Comparison of ENCODE assay signal across 2 cellular contexts in the genomic region with DNA sequence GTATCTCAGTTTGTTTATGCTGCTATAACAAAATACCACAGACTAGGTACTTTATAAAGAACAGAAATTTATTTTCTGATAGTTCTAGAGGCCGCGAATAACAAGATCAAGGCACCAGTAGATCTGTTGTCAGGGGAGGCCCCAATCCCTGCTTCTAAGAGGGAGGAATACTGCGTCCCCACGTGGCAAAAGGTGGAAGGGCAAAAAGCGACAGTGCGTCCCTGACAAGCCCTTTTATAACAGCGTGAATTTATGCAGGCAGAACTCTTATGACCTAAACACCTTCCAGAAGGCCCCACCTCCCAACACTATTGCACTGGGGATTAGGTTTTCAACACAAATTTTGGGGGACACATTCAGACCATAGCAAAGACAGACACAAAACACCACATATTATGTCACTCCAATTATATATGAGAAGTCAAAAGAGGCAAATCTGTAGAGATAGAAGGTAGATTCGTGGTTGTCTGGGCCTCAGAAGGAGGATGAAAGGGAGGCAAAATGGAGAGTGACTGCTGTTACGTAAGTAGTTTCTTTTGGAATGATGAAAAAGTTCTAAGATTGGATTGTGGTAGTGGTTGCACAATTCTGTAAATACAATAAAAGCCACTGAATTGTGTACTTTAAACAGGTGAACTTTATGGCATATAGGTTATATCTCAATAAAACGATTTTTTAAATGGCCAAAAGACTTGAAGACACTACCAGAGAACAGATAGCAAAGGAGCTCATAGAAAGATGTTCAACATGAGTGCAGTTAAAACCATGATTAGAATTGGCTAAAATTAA.
TF ChIP-seq lines count a peak whose summit lies in the region.

No MANE protein-coding gene starts in this region.

TF ChIP-seq in HepG2, 621 proteins besides CTCF, POLR2A, EP300 and RAD21:
- TF ChIP-seq ZNF484 (CRISPR knock-in tag; IDR thresholded peaks at IDR 0.05; ENCODE audit: borderline replicate concordance, low read depth) (no peak), CEBPB (IDR thresholded peaks at IDR 0.05; ENCODE audit: borderline replicate concordance, low read depth, low read length) (peak; percentile 40; the same call in 1 of the 2 replicates), CEBPG (CRISPR knock-in tag; IDR thresholded peaks at IDR 0.05) (0 out of 2 replicates have a peak, but pooled peaks have one; percentile 32)

TF ChIP-seq in WTC11, 78 proteins besides CTCF, POLR2A, EP300 and RAD21:
- TF ChIP-seq, protein P1, sequence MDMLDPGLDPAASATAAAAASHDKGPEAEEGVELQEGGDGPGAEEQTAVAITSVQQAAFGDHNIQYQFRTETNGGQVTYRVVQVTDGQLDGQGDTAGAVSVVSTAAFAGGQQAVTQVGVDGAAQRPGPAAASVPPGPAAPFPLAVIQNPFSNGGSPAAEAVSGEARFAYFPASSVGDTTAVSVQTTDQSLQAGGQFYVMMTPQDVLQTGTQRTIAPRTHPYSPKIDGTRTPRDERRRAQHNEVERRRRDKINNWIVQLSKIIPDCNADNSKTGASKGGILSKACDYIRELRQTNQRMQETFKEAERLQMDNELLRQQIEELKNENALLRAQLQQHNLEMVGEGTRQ (CRISPR knock-in tag; IDR thresholded peaks at IDR 0.05), result 0 out of 2 replicates have a peak, but pooled peaks have one; percentile 12
- no peak for TF ChIP-seq MLX (CRISPR knock-in tag; IDR thresholded peaks at IDR 0.05)
